9 cellular contexts compared by ENCODE assay signal in genomic region chr14:63840981-63841380, GRCh38. TPM values are rescaled to one million over a fixed set of nuclear protein-coding genes. Genes with fewer than 3 reads are reported as not detected.
DNase-seq lines count a peak whose midpoint lies in the region; ATAC-seq and TF ChIP-seq lines count a peak whose summit lies in the region.
"Had no signal": no experiment of that assay in that cellular context is flagged by ENCODE, and none has a peak within 500 bp of the region (broad histone marks: within the 10 kb centered on the region; RNA-seq: fewer than 3 reads in every experiment).

No MANE protein-coding gene starts in this region.

- H3K4me3 ChIP-seq in Karpas-422 (ENCODE audit: low read length) (no peak overlapping the region), fibroblast of the aortic adventitia (ENCODE audit: low read depth, low read length) (no peak overlapping the region), MG63 (no peak overlapping the region)

- intact Hi-C loops in activated CD8-positive, alpha-beta T cell treated with anti-CD3 and anti-CD28 coated beads for 36 hours (cut with micrococcal nuclease), result no loop called here

- H3K27ac Mint-ChIP-seq in activated CD8-positive, alpha-beta T cell treated with anti-CD3 and anti-CD28 coated beads for 36 hours, result no peak overlapping the region

- H3K9me3 Mint-ChIP-seq in activated CD8-positive, alpha-beta T cell treated with anti-CD3 and anti-CD28 coated beads for 36 hours, result peaks cover 8% of the 10 kb centered on the region

- H3K4me3 Mint-ChIP-seq in activated CD8-positive, alpha-beta T cell treated with anti-CD3 and anti-CD28 coated beads for 36 hours, result no peak overlapping the region

- no peak overlapping the region for H2AFZ ChIP-seq in Karpas-422 (ENCODE audit: low read length)

- POLR2A ChIA-PET in activated CD8-positive, alpha-beta T cell treated with anti-CD3 and anti-CD28 coated beads for 36 hours (lab: Charles Lee), result no interaction called here
- POLR2A ChIA-PET in RWPE1 (lab: Yijun Ruan, JAX; ENCODE audit: low non-redundant PET), result no interaction called here

- no peaks in the 10 kb centered on the region for H3K79me2 ChIP-seq in Karpas-422 (ENCODE audit: low read length)

- H3K9me3 ChIP-seq in Karpas-422 (ENCODE audit: low read length) (peaks cover 2% of the 10 kb centered on the region; the same call in 1 of the 2 replicates), MG63 (no peaks in the 10 kb centered on the region)

- TF ChIP-seq CTCF in activated CD8-positive, alpha-beta T cell treated with anti-CD3 and anti-CD28 coated beads for 36 hours (IDR thresholded peaks at IDR 0.05), result peak; percentile 34
- TF ChIP-seq CTCF in fibroblast of the aortic adventitia (IDR thresholded peaks at IDR 0.05; ENCODE audit: insufficient read depth, low read length) (peak; percentile 16), RWPE1 (conservative IDR thresholded peaks at IDR 0.05; ENCODE audit: low read depth) (no peak), GM13976 (IDR thresholded peaks at IDR 0.05; ENCODE audit: borderline replicate concordance, control extremely low read depth, extremely low read depth, insufficient read depth, missing control alignments) (no peak)

- no peaks in the 10 kb centered on the region for H3K36me3 Mint-ChIP-seq in activated CD8-positive, alpha-beta T cell treated with anti-CD3 and anti-CD28 coated beads for 36 hours (ENCODE audit: low read depth)

- no peak overlapping the region for H3K9ac ChIP-seq in Karpas-422 (ENCODE audit: low read length)

- no peaks in the 10 kb centered on the region for H3K4me1 ChIP-seq in Karpas-422 (ENCODE audit: low read length)

- H3K27ac ChIP-seq in Karpas-422 (ENCODE audit: low read length) (no peak overlapping the region), RWPE1 (no peak overlapping the region)

- no peaks in the 10 kb centered on the region for H3K9me2 ChIP-seq in Karpas-422 (replicated peaks; ENCODE audit: insufficient read depth, low read length)

- DNase-seq in Karpas-422 (peak; percentile 80), fibroblast of the aortic adventitia (ENCODE audit: low read depth) (no peak), MG63 (no peak), NCI-H524 treated with DMSO at 0.1 percent for 48 hours (lab: John Stamatoyannopoulos, UW) (no peak), RWPE1 (ENCODE audit: low spot score) (no peak), GM13976 (ENCODE audit: low spot score) (no peak)
- peak; percentile 77 for DNase-seq in activated CD8-positive, alpha-beta T cell treated with anti-CD3 and anti-CD28 coated beads for 36 hours
- DNase-seq in stimulated activated CD8-positive, alpha-beta memory T cell treated with anti-CD3 and anti-CD28 coated beads, Interleukin-2, amount 100 ng/mL, for 1 hour (ENCODE audit: low read depth in 2 of 2), result peak; percentile 46 to 53
- DNase-seq: hypothalamus had no signal

- no peaks in the 10 kb centered on the region for H3K27me3 Mint-ChIP-seq in activated CD8-positive, alpha-beta T cell treated with anti-CD3 and anti-CD28 coated beads for 36 hours

- CTCF ChIA-PET in activated CD8-positive, alpha-beta T cell treated with anti-CD3 and anti-CD28 coated beads for 36 hours (lab: Charles Lee), result interaction anchor here (0.9 to 2.2 kb wide), 7 partner anchors 12 to 416 kb away, joined by 3 to 10 read pairs (median 3); partner anchors contain the start of gene SYNE2
- CTCF ChIA-PET in RWPE1 (lab: Yijun Ruan, JAX), result interaction anchor here (0.6 to 0.7 kb wide), 2 partner anchors 144 to 617 kb away, joined by 3 to 5 read pairs; no protein-coding TSS in a partner anchor

- no peaks in the 10 kb centered on the region for H4K20me1 ChIP-seq in Karpas-422 (ENCODE audit: insufficient read depth, low read depth, low read length)

- peak; percentile 74 for ATAC-seq in activated CD8-positive, alpha-beta T cell treated with anti-CD3 and anti-CD28 coated beads for 36 hours

- H3K27me3 ChIP-seq in Karpas-422 (ENCODE audit: low read length), result no peaks in the 10 kb centered on the region
- no peaks in the 10 kb centered on the region for H3K27me3 ChIP-seq in MG63

- in situ Hi-C loops in GM13976 (cut with MboI; ENCODE audit: low sequenced_read_pairs, unreplicated experiment), result no loop called here

- H3K36me3 ChIP-seq in Karpas-422 (ENCODE audit: insufficient read depth, low read length) (no peaks in the 10 kb centered on the region), MG63 (no peaks in the 10 kb centered on the region)

- H3K4me2 ChIP-seq in Karpas-422 (ENCODE audit: low read depth, low read length, poor library complexity, severe bottlenecking), result no peak overlapping the region

- H3K4me1 Mint-ChIP-seq in activated CD8-positive, alpha-beta T cell treated with anti-CD3 and anti-CD28 coated beads for 36 hours (ENCODE audit: low read depth), result no peaks in the 10 kb centered on the region

RNA-seq across cellular contexts. Expression of gene SYNE2, which starts 11.8 kb away (rescaled TPM):
- 22.5 and 25.9 TPM in 2 replicates for total RNA-seq in Karpas-422 (2014; rRNA removed; shearing (Covaris generic); ENCODE audit: low replicate concordance)
- 10 to 100 TPM; 28.1 to 29.0 TPM for total RNA-seq in activated CD8-positive, alpha-beta T cell treated with anti-CD3 and anti-CD28 coated beads for 36 hours
- total RNA-seq in fibroblast of the aortic adventitia (ENCODE audit: low replicate concordance), result 25.8 and 42.9 TPM in 2 replicates
- 2.6 and 8.2 TPM in 2 replicates for total RNA-seq in MG63 (2014; rRNA removed; shearing (Covaris generic); ENCODE audit: low replicate concordance)

Comparison
In these comparisons a context has a peak if more than half of its experiments do, and no peak if none do; other contexts are left out.
1. DNase-seq: peak in Karpas-422 (single experiment), activated CD8-positive, alpha-beta T cell treated with anti-CD3 and anti-CD28 coated beads for 36 hours (single experiment) and stimulated activated CD8-positive, alpha-beta memory T cell treated with anti-CD3 and anti-CD28 coated beads, Interleukin-2, amount 100 ng/mL, for 1 hour (2 of 2); none in fibroblast of the aortic adventitia (single experiment), MG63 (single experiment), NCI-H524 treated with DMSO at 0.1 percent for 48 hours (single experiment), RWPE1 (single experiment) and GM13976 (single experiment).
2. CTCF ChIP-seq: peak in activated CD8-positive, alpha-beta T cell treated with anti-CD3 and anti-CD28 coated beads for 36 hours (single experiment) and fibroblast of the aortic adventitia (single experiment); none in RWPE1 (single experiment) and GM13976 (single experiment).